ENCODE assay signal across 10 cellular contexts in the genomic region with DNA sequence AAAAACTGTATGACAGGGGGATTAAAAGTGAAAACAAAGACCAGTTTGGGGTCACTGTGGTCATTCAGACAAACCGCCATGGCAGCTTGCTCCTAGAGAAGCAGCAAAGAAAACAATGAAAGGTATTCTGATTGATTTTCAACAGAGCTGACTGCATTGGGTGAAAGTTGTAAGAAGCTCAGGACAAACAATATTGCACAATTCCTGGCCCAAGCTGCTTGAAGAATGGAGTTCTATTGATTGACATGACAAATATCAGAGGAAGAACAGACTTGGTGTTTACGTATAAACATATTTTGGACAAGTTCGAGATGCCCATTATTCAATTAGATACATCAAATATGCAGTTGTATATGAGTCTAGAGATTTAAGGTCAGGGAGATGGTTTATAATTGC.
DNase-seq lines count a peak whose midpoint lies in the region; ATAC-seq and TF ChIP-seq lines count a peak whose summit lies in the region.
"Had no signal": no experiment of that assay in that cellular context is flagged by ENCODE, and none has a peak within 500 bp of the region (broad histone marks: within the 10 kb centered on the region; RNA-seq: fewer than 3 reads in every experiment).

No MANE protein-coding gene starts in this region.

- H3K27me3 ChIP-seq in ACC112 (ENCODE audit: insufficient read depth, low read length) (no peaks in the 10 kb centered on the region), DOHH2 (ENCODE audit: control insufficient read depth, low read length) (no peaks in the 10 kb centered on the region), muscle layer of colon (ENCODE audit: control insufficient read depth in 1 of 2, insufficient read depth in 2 of 2, low read length in 2 of 2) (no peaks in the 10 kb centered on the region)

- H3K36me3 Mint-ChIP-seq in activated naive CD4-positive, alpha-beta T cell treated with anti-CD3 and anti-CD28 coated beads, Interleukin-2, amount 50 U/mL, for 72 hours, result peaks cover 4 to 9% of the 10 kb centered on the region in 2 donors

- H3K27ac Mint-ChIP-seq in activated naive CD4-positive, alpha-beta T cell treated with anti-CD3 and anti-CD28 coated beads, Interleukin-2, amount 50 U/mL, for 72 hours, result peak overlapping the region; percentile 38 to 98

- H3K4me2 ChIP-seq in DOHH2 (ENCODE audit: low read length), result no peak overlapping the region

- no peak for TF ChIP-seq CTCF in DOHH2 (IDR thresholded peaks at IDR 0.05; ENCODE audit: low read depth, low read length, poor library complexity, severe bottlenecking)

- no peaks in the 10 kb centered on the region for H3K79me2 ChIP-seq in ACC112 (ENCODE audit: control insufficient read depth, insufficient read depth, low read length, unreplicated experiment)
- H3K79me2 ChIP-seq in DOHH2 (ENCODE audit: control insufficient read depth, low read length), result no peaks in the 10 kb centered on the region

- peaks cover 56% of the 10 kb centered on the region for H3F3A ChIP-seq in DOHH2 (ENCODE audit: control insufficient read depth, insufficient read depth)

- H2AFZ ChIP-seq in ACC112 (ENCODE audit: low read length, unreplicated experiment), result no peak overlapping the region

- H3K4me1 ChIP-seq in ACC112 (ENCODE audit: control insufficient read depth, insufficient read depth, low read length, unreplicated experiment), result peaks cover 36% of the 10 kb centered on the region
- peaks cover 83% of the 10 kb centered on the region for H3K4me1 ChIP-seq in DOHH2 (ENCODE audit: control insufficient read depth, low read length)
- peaks cover 10% of the 10 kb centered on the region for H3K4me1 ChIP-seq in muscle layer of colon (ENCODE audit: insufficient read depth, low read length)

- ATAC-seq in activated naive CD4-positive, alpha-beta T cell treated with anti-CD3 and anti-CD28 coated beads, Interleukin-2, amount 50 U/mL, for 72 hours, result no peak
- no peak for ATAC-seq in HG03378 (IDR thresholded peaks at IDR 0.05; ENCODE audit: unreplicated experiment)

- H4K20me1 ChIP-seq in DOHH2 (ENCODE audit: control insufficient read depth, insufficient read depth, low read depth, low read length), result no peaks in the 10 kb centered on the region

- no peak overlapping the region for H3K9ac ChIP-seq in muscle layer of colon (ENCODE audit: low read length)

- DNase-seq in activated naive CD4-positive, alpha-beta T cell treated with anti-CD3 and anti-CD28 coated beads, Interleukin-2, amount 50 U/mL, for 72 hours (ENCODE audit: low spot score in 2 of 2), result no peak
- DNase-seq in HUDEP-2 (lab: John Stamatoyannopoulos, UW; ENCODE audit: unreplicated experiment in 76 of 76) (no peak), EL (no peak)
- DNase-seq in NK-92 treated with Interleukin-12 subunit alpha and Interleukin-12 subunit beta, amount 100 ng/mL, for 24 hours (lab: John Stamatoyannopoulos, UW), result no peak
- DNase-seq: activated CD4-positive, alpha-beta T cell treated with anti-CD3 and anti-CD28 coated beads for 4 hours; RPMI8226 had no signal

- peaks cover 0 to 1% of the 10 kb centered on the region in 2 donors for H3K9me3 Mint-ChIP-seq in activated naive CD4-positive, alpha-beta T cell treated with anti-CD3 and anti-CD28 coated beads, Interleukin-2, amount 50 U/mL, for 72 hours

- peak overlapping the region; percentile 97 for H3K27ac ChIP-seq in ACC112 (ENCODE audit: low read depth, low read length)
- peak overlapping the region; percentile 98 for H3K27ac ChIP-seq in DOHH2 (ENCODE audit: low read depth, low read length)
- peak overlapping the region; percentile 91 for H3K27ac ChIP-seq in muscle layer of colon (ENCODE audit: low read depth, low read length)

- no peaks in the 10 kb centered on the region for H3K9me2 ChIP-seq in DOHH2 (replicated peaks; ENCODE audit: control insufficient read depth, low read length)

- H3K4me3 ChIP-seq in ACC112 (ENCODE audit: low read depth, low read length), result no peak overlapping the region
- no peak overlapping the region for H3K4me3 ChIP-seq in DOHH2 (ENCODE audit: low read length)
- no peak overlapping the region for H3K4me3 ChIP-seq in muscle layer of colon (ENCODE audit: low read depth in 1 of 2, low read length in 2 of 2)

- H3K9me3 ChIP-seq in DOHH2 (ENCODE audit: control insufficient read depth, insufficient read depth, low read length) (no peaks in the 10 kb centered on the region; the same call in 1 of the 2 replicates), muscle layer of colon (ENCODE audit: low read length) (no peaks in the 10 kb centered on the region)

- H3K36me3 ChIP-seq in ACC112 (ENCODE audit: insufficient read depth, low read length), result no peaks in the 10 kb centered on the region
- peaks cover 19% of the 10 kb centered on the region for H3K36me3 ChIP-seq in DOHH2 (ENCODE audit: control insufficient read depth, low read length)
- no peaks in the 10 kb centered on the region for H3K36me3 ChIP-seq in muscle layer of colon (ENCODE audit: insufficient read depth, low read length)
